8 cellular contexts compared by ENCODE assay signal in genomic region chr11:65500262-65501004, GRCh38. TPM values are rescaled to one million over a fixed set of nuclear protein-coding genes. Genes with fewer than 3 reads are reported as not detected.
A peak's percentile ranks its signal among the peaks of the same experiment; 100 is the strongest.
DNase-seq lines count a peak whose midpoint lies in the region; ATAC-seq and TF ChIP-seq lines count a peak whose summit lies in the region.

No MANE protein-coding gene starts in this region.

- DNase-seq in Caco-2, result peak in 1 of 2 experiments; percentile 46
- no peak for DNase-seq in WTC11 (ENCODE audit: low spot score)
- peak; percentile 50 for DNase-seq in foreskin melanocyte
- DNase-seq in NCI-H2196 (lab: John Stamatoyannopoulos, UW; ENCODE audit: unreplicated experiment), result no peak
- no peak for DNase-seq in GM10266 (ENCODE audit: extremely low spot score)

- TF ChIP-seq CTCF in Caco-2 (IDR thresholded peaks at IDR 0.05; ENCODE audit: insufficient read depth in 1 of 2, low read depth in 1 of 2, low read length in 1 of 2, severe bottlenecking in 1 of 2, unreplicated experiment in 1 of 2) (no peak), KMS-11 (conservative IDR thresholded peaks at IDR 0.05; ENCODE audit: low read depth, low read length) (no peak), WTC11 (IDR thresholded peaks at IDR 0.05) (no peak), GM10266 (IDR thresholded peaks at IDR 0.05; ENCODE audit: control insufficient read depth, insufficient read depth, low read depth, missing control alignments) (no peak)

- peaks cover 3% of the 10 kb centered on the region for H3K27me3 Mint-ChIP-seq in Caco-2 (ENCODE audit: insufficient read depth, unreplicated experiment)
- no peaks in the 10 kb centered on the region for H3K27me3 Mint-ChIP-seq in WTC11 (ENCODE audit: low read depth)

- no TSS peak for BruUV-seq in Caco-2 (replicated peaks; lab: Mats Ljungman, UMichigan)

- H3K27me3 ChIP-seq in Caco-2 (replicated peaks; ENCODE audit: control insufficient read depth, insufficient read depth, low read length) (no peaks in the 10 kb centered on the region), KMS-11 (ENCODE audit: insufficient read depth, low read depth) (no peaks in the 10 kb centered on the region), rectal smooth muscle tissue (ENCODE audit: control insufficient read depth, insufficient read depth, low read length) (no peaks in the 10 kb centered on the region)

- H4K20me1 ChIP-seq in KMS-11 (ENCODE audit: insufficient read depth), result peaks cover 64% of the 10 kb centered on the region

- intact Hi-C loops in Caco-2 (cut with micrococcal nuclease; ENCODE audit: unreplicated experiment), result no loop called here

- H3K4me1 Mint-ChIP-seq in Caco-2 (ENCODE audit: low read depth, unreplicated experiment), result peaks cover 41% of the 10 kb centered on the region
- H3K4me1 Mint-ChIP-seq in WTC11, result peaks cover 39% of the 10 kb centered on the region

- H3K9me3 ChIP-seq in Caco-2, result no peaks in the 10 kb centered on the region

- H3K27ac ChIP-seq in KMS-11 (peak overlapping the region; percentile 99), rectal smooth muscle tissue (ENCODE audit: low read depth, low read length) (peak overlapping the region; percentile 100)

- peaks cover 91% of the 10 kb centered on the region for H3K79me2 ChIP-seq in KMS-11 (ENCODE audit: insufficient read depth, low read depth)

- peak overlapping the region; percentile 94 for H3K4me2 ChIP-seq in KMS-11

- H3K36me3 ChIP-seq in Caco-2 (ENCODE audit: control insufficient read depth, insufficient read depth, low read length) (peaks cover 14% of the 10 kb centered on the region), KMS-11 (ENCODE audit: insufficient read depth) (peaks cover 63% of the 10 kb centered on the region), rectal smooth muscle tissue (ENCODE audit: control insufficient read depth, insufficient read depth, low read length) (peaks cover 40% of the 10 kb centered on the region)

- CTCF ChIA-PET in Caco-2 (lab: Charles Lee) (interaction anchor here (1.1 to 2.0 kb wide), 2 partner anchors 29 to 32 kb away, joined by 6 to 10 read pairs; no protein-coding TSS in a partner anchor), WTC11 (lab: Charles Lee) (interaction anchor here (0.8 to 4.8 kb wide), 6 partner anchors 13 to 84 kb away, joined by 3 to 47 read pairs (median 4); no protein-coding TSS in a partner anchor)

- H3K27ac Mint-ChIP-seq in Caco-2 (ENCODE audit: unreplicated experiment), result no peak overlapping the region
- no peak overlapping the region for H3K27ac Mint-ChIP-seq in WTC11

- ATAC-seq in WTC11 (no peak), GM19452 (IDR thresholded peaks at IDR 0.05; ENCODE audit: unreplicated experiment) (no peak)

- no peak overlapping the region for H3K4me3 Mint-ChIP-seq in Caco-2 (ENCODE audit: unreplicated experiment)
- H3K4me3 Mint-ChIP-seq in WTC11, result no peak overlapping the region

- H3K4me1 ChIP-seq in Caco-2, result peaks cover 22% of the 10 kb centered on the region
- H3K4me1 ChIP-seq in KMS-11 (ENCODE audit: low read depth, poor library complexity, severe bottlenecking), result peaks cover 35% of the 10 kb centered on the region
- peaks cover 24% of the 10 kb centered on the region for H3K4me1 ChIP-seq in rectal smooth muscle tissue (ENCODE audit: control insufficient read depth, insufficient read depth, low read length)

- POLR2A ChIA-PET in Caco-2 (lab: Charles Lee), result interaction anchor here (0.5 to 13.2 kb wide), 11 partner anchors 7 to 167 kb away, joined by 4 to 377 read pairs (median 70); partner anchors contain the start of genes DPF2 and NEAT1
- POLR2A ChIA-PET in WTC11 (lab: Charles Lee), result interaction anchor here (0.6 to 8.3 kb wide), 22 partner anchors 8 to 1876 kb away, joined by 3 to 502 read pairs (median 5); partner anchors contain the start of genes CAPN1, FAM89B, NEAT1 and PCNX3

- H3K4me3 ChIP-seq in Caco-2 (ENCODE audit: low read depth, low read length) (peak overlapping the region; percentile 81), KMS-11 (IDR thresholded peaks at IDR 0.05; ENCODE audit: insufficient read depth, low read depth, low read length) (no peak overlapping the region), rectal smooth muscle tissue (ENCODE audit: low read length) (peak overlapping the region; percentile 100)

- H3K9me3 Mint-ChIP-seq in Caco-2 (ENCODE audit: unreplicated experiment) (no peaks in the 10 kb centered on the region), WTC11 (no peaks in the 10 kb centered on the region)

- peak overlapping the region; percentile 100 for H3K9ac ChIP-seq in KMS-11
- H3K9ac ChIP-seq in rectal smooth muscle tissue (ENCODE audit: low read length), result peak overlapping the region; percentile 98

- H2AFZ ChIP-seq in KMS-11 (ENCODE audit: low read depth), result no peak overlapping the region

- H3K36me3 Mint-ChIP-seq in Caco-2 (ENCODE audit: insufficient read depth, unreplicated experiment) (no peaks in the 10 kb centered on the region), WTC11 (no peaks in the 10 kb centered on the region; the same call in 1 of the 2 replicates)

TF ChIP-seq in WTC11, 78 proteins besides CTCF, POLR2A, EP300 and RAD21 (continues in another document):
- TF ChIP-seq ZNF671 (CRISPR knock-in tag; IDR thresholded peaks at IDR 0.05) (peak; percentile 60; the same call in 1 of the 2 replicates), NR1H2 (CRISPR knock-in tag; IDR thresholded peaks at IDR 0.05) (no peak), SP1 (CRISPR knock-in tag; conservative IDR thresholded peaks at IDR 0.05) (no peak), EMX1 (CRISPR knock-in tag; IDR thresholded peaks at IDR 0.05) (no peak; the same call in 1 of the 2 replicates), FOXP1 (CRISPR knock-in tag; IDR thresholded peaks at IDR 0.05; ENCODE audit: borderline replicate concordance) (no peak), ZBTB43 (CRISPR knock-in tag; IDR thresholded peaks at IDR 0.05) (no peak), E2F4 (CRISPR knock-in tag; IDR thresholded peaks at IDR 0.05; ENCODE audit: borderline replicate concordance, low read depth) (no peak), FOXP4 (CRISPR knock-in tag; IDR thresholded peaks at IDR 0.05) (no peak), FOXK1 (CRISPR knock-in tag; IDR thresholded peaks at IDR 0.05) (no peak), SMAD3 (CRISPR knock-in tag; IDR thresholded peaks at IDR 0.05; ENCODE audit: borderline replicate concordance) (no peak), FOXJ3 (CRISPR knock-in tag; IDR thresholded peaks at IDR 0.05; ENCODE audit: borderline replicate concordance) (no peak)
- TF ChIP-seq, protein P1, sequence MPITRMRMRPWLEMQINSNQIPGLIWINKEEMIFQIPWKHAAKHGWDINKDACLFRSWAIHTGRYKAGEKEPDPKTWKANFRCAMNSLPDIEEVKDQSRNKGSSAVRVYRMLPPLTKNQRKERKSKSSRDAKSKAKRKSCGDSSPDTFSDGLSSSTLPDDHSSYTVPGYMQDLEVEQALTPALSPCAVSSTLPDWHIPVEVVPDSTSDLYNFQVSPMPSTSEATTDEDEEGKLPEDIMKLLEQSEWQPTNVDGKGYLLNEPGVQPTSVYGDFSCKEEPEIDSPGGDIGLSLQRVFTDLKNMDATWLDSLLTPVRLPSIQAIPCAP (CRISPR knock-in tag; IDR thresholded peaks at IDR 0.05), result no peak
- TF ChIP-seq, protein P2, sequence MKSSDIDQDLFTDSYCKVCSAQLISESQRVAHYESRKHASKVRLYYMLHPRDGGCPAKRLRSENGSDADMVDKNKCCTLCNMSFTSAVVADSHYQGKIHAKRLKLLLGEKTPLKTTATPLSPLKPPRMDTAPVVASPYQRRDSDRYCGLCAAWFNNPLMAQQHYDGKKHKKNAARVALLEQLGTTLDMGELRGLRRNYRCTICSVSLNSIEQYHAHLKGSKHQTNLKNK (CRISPR knock-in tag; IDR thresholded peaks at IDR 0.05), result 0 out of 2 replicates have a peak, but pooled peaks have one; percentile 18

RNA-seq across cellular contexts. Expression of gene MALAT1, which starts 1.6 kb away (rescaled TPM):
- total RNA-seq in Caco-2 (2022) (4,797 and 4,914 TPM in 2 replicates), WTC11 (2021) (1,830 to 2,350 TPM (median 2,261 TPM) in 3 replicates)

RNA-seq across cellular contexts. Expression of gene SCYL1, which starts 24.4 kb away (rescaled TPM):
- total RNA-seq in Caco-2 (2022) (123 and 124 TPM in 2 replicates), WTC11 (2021) (69.6 to 76.8 TPM (median 73.0 TPM) in 3 replicates)

RNA-seq across cellular contexts. Expression of gene LTBP3, which starts 57.7 kb away (rescaled TPM):
- total RNA-seq in Caco-2 (2022) (87.2 and 91.2 TPM in 2 replicates), WTC11 (2021) (15.9 to 23.6 TPM (median 20.7 TPM) in 3 replicates)
